In the genomic region with DNA sequence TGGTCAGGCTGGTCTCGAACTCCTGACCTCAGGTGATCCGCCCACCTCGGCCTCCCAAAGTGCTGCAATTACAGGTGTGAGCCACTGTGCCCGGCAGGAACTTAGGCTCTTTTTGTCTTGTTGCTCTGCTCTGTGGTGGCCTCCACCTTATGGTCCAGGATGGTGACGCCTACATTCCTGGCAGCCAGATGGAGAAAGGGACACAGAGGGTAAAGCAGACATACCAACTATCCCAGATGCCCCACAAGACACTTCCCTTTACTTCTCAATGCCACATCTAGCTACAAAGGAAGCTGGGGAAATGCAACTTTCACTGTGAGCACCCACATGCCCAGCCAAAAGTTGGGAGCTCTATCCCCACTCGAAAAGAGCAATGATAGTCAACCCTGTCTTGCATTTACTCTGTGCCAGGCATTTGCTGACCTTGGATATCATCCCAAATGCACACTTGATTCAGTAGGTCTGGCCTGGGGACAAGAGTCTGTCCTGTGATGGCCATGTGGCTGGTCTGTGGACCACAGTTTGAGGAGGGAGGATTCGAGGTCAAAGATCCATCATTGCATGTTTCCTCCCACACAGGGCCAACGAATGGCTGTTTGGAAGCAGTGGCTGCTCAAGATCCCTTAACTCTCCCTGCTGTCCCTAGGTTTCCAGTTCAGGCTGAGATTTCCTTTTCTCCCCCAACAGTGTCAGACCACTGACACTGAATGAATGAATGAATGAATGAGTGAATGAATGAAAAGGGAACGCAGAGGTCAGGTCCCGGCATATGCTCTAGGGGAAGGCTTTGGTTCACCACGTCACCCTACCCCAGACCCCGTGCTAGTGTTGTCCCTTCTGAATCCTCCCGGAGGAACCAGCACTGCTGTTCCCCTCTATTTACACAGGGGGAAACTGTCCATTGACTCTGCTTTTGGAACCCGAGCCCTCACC, we compare ENCODE assay signal across 9 cellular contexts. TPM values are rescaled to one million over a fixed set of nuclear protein-coding genes. Genes with fewer than 3 reads are reported as not detected.
A peak's percentile ranks its signal among the peaks of the same experiment; 100 is the strongest.
DNase-seq lines count a peak whose midpoint lies in the region; ATAC-seq and TF ChIP-seq lines count a peak whose summit lies in the region.
"Had no signal": no experiment of that assay in that cellular context is flagged by ENCODE, and none has a peak within 500 bp of the region (broad histone marks: within the 10 kb centered on the region; RNA-seq: fewer than 3 reads in every experiment).

No MANE protein-coding gene starts in this region.

- TF ChIP-seq POLR2A in gastroesophageal sphincter (IDR thresholded peaks at IDR 0.05), result no peak

- ATAC-seq in DND-41 (ENCODE audit: insufficient read depth, low read depth) (no peak), WTC11 (no peak), gastroesophageal sphincter (no peak)

- H3K27ac ChIP-seq in DND-41 (ENCODE audit: low read length) (no peak overlapping the region; the same call in 1 of the 2 replicates), gastroesophageal sphincter (peak overlapping the region; percentile 69 to 90 (median 89)), skeletal muscle tissue (ENCODE audit: low read depth, low read length) (peak overlapping the region; percentile 90)

- 78 to 81% methylated on average over 5 to 13 of the region's 14 CpGs for WGBS in gastroesophageal sphincter (ENCODE audit: low coverage in 1 of 2), 2 donors

- peaks cover 3% of the 10 kb centered on the region; the same call in 1 of the 2 replicates for H3K36me3 ChIP-seq in DND-41 (ENCODE audit: insufficient read depth, low read length)
- no peaks in the 10 kb centered on the region for H3K36me3 ChIP-seq in gastroesophageal sphincter
- peaks cover 0 to 5% (median 3%) of the 10 kb centered on the region in 3 donors for H3K36me3 ChIP-seq in skeletal muscle tissue (ENCODE audit: control insufficient read depth in 3 of 3, insufficient read depth in 3 of 3, low read length in 3 of 3)

- peak overlapping the region; percentile 75; the same call in 1 of the 2 replicates for H2AFZ ChIP-seq in DND-41 (ENCODE audit: low read depth, low read length)

- DNase-seq in DND-41, result no peak
- no peak for DNase-seq in WTC11 (ENCODE audit: low spot score)
- no peak for DNase-seq in cortex of kidney (lab: John Stamatoyannopoulos, UW)
- no peak for DNase-seq in HK-2 (ENCODE audit: unreplicated experiment)
- no peak for DNase-seq in C1 segment of cervical spinal cord (lab: John Stamatoyannopoulos, UW)
- no peak for DNase-seq in DMS79 treated with DMSO at 0.1 percent for 48 hours (lab: John Stamatoyannopoulos, UW)
- DNase-seq: stimulated activated CD4-positive, alpha-beta T cell treated with anti-CD3 and anti-CD28 coated beads, Interleukin-4, amount 100 ng/mL, for 24 hours had no signal

- peaks cover 42% of the 10 kb centered on the region for H3K4me1 Mint-ChIP-seq in WTC11

- no peak overlapping the region for H3K9ac ChIP-seq in DND-41 (ENCODE audit: low read depth, low read length)
- H3K9ac ChIP-seq in skeletal muscle tissue (ENCODE audit: low read depth in 1 of 3, low read length in 3 of 3), result peak overlapping the region in 1 of 3 donors; percentile 40

- H3K4me3 ChIP-seq in DND-41 (ENCODE audit: low read depth in 1 of 2, low read length in 2 of 2) (no peak overlapping the region), gastroesophageal sphincter (no peak overlapping the region), skeletal muscle tissue (ENCODE audit: low read length in 3 of 3) (peak overlapping the region in 1 of 3 donors; percentile 22)

- H3K79me2 ChIP-seq in DND-41 (ENCODE audit: insufficient read depth, low read length), result peaks cover 30% of the 10 kb centered on the region

- H3K9me3 ChIP-seq in DND-41 (ENCODE audit: insufficient read depth, low read length, severe bottlenecking) (no peaks in the 10 kb centered on the region), gastroesophageal sphincter (no peaks in the 10 kb centered on the region), skeletal muscle tissue (ENCODE audit: control insufficient read depth in 3 of 3, low read length in 3 of 3) (no peaks in the 10 kb centered on the region)

- H3K27ac Mint-ChIP-seq in WTC11, result peak overlapping the region; percentile 97

- no peak for TF ChIP-seq EP300 in gastroesophageal sphincter (IDR thresholded peaks at IDR 0.05)

- 0 out of 2 replicates have a peak, but pooled peaks cover 6% of the 10 kb centered on the region for H4K20me1 ChIP-seq in DND-41 (ENCODE audit: insufficient read depth, low read length)

- CTCF ChIA-PET in WTC11 (lab: Charles Lee), result interaction anchor here (3.9 kb wide), 1 partner anchor 61 kb away, joined by 20 read pairs; the partner anchor contains the start of gene DUSP1

- H3K36me3 Mint-ChIP-seq in WTC11, result no peaks in the 10 kb centered on the region

- POLR2A ChIA-PET in WTC11 (lab: Charles Lee), result no interaction called here

- TF ChIP-seq CTCF in DND-41 (IDR thresholded peaks at IDR 0.05; ENCODE audit: borderline replicate concordance, extremely low read depth, low read length, poor library complexity, severe bottlenecking) (no peak), WTC11 (IDR thresholded peaks at IDR 0.05) (no peak), gastroesophageal sphincter (IDR thresholded peaks at IDR 0.05) (no peak)

- H3K9me3 Mint-ChIP-seq in WTC11, result no peaks in the 10 kb centered on the region

- H3K4me1 ChIP-seq in DND-41 (ENCODE audit: insufficient read depth, low read length) (peaks cover 41% of the 10 kb centered on the region), gastroesophageal sphincter (peaks cover 0 to 38% (median 22%) of the 10 kb centered on the region in 3 donors), skeletal muscle tissue (ENCODE audit: control insufficient read depth in 3 of 3, insufficient read depth in 3 of 3, low read length in 3 of 3) (peaks cover 33 to 42% (median 36%) of the 10 kb centered on the region in 3 donors)

- peak overlapping the region; percentile 91 for H3K4me2 ChIP-seq in DND-41 (ENCODE audit: insufficient read depth, low read length)

- H3K27me3 Mint-ChIP-seq in WTC11 (ENCODE audit: low read depth), result no peaks in the 10 kb centered on the region; the same call in 1 of the 2 replicates

- peak overlapping the region; percentile 78 for H3K4me3 Mint-ChIP-seq in WTC11

- H3K27me3 ChIP-seq in DND-41 (ENCODE audit: insufficient read depth, low read length, poor library complexity) (no peaks in the 10 kb centered on the region), gastroesophageal sphincter (no peaks in the 10 kb centered on the region), skeletal muscle tissue (ENCODE audit: control insufficient read depth in 3 of 3, insufficient read depth in 3 of 3, low read length in 3 of 3) (no peaks in the 10 kb centered on the region)

TF ChIP-seq in WTC11, 78 proteins besides CTCF, POLR2A, EP300 and RAD21:
- TF ChIP-seq GABPB1 (CRISPR knock-in tag; IDR thresholded peaks at IDR 0.05) (peak; percentile 50; the same call in 1 of the 2 replicates), MXD4 (CRISPR knock-in tag; IDR thresholded peaks at IDR 0.05; ENCODE audit: borderline replicate concordance) (no peak)
TF ChIP-seq in WTC11: peak in this region for 1.

RNA-seq across cellular contexts. Expression of gene ERGIC1, which starts 1.4 kb away (rescaled TPM):
- 89.8 to 101 TPM (median 97.1 TPM) in 3 replicates for total RNA-seq in WTC11 (2021)
- total RNA-seq in gastroesophageal sphincter, result 100 to 1,000 TPM; 116 to 172 (median 144) TPM
- total RNA-seq in skeletal muscle tissue, result 46.4 TPM
